ENCODE assay signal across 18 cellular contexts in genomic region chr9:22158275-22158674, GRCh38.
A peak's percentile ranks its signal among the peaks of the same experiment; 100 is the strongest.
DNase-seq lines count a peak whose midpoint lies in the region; ATAC-seq, FAIRE-seq and TF ChIP-seq lines count a peak whose summit lies in the region.
"Had no signal": no experiment of that assay in that cellular context is flagged by ENCODE, and none has a peak within 500 bp of the region (broad histone marks: within the 10 kb centered on the region; RNA-seq: fewer than 3 reads in every experiment).

No MANE protein-coding gene starts in this region.

- intact Hi-C loops in Calu3 (cut with micrococcal nuclease; ENCODE audit: unreplicated experiment) = loop anchor here (5.0 kb wide), 1 partner anchor 54 kb away; no protein-coding TSS in a partner anchor
- intact Hi-C loops in endothelial cell of umbilical vein (cut with micrococcal nuclease) = loop anchor here (1.0 to 2.0 kb wide), 2 partner anchors 53 to 114 kb away; no protein-coding TSS in a partner anchor

- H3K9me3 ChIP-seq in endothelial cell of umbilical vein (replicated peaks; ENCODE audit: control insufficient read depth, insufficient read depth, low read length) = no peaks in the 10 kb centered on the region
- H3K9me3 ChIP-seq: SJSA1, uterus had no signal

- no peak overlapping the region for H3K4me3 Mint-ChIP-seq in Calu3 (ENCODE audit: low read depth, unreplicated experiment)
- H3K4me3 Mint-ChIP-seq: neural progenitor cell; stimulated activated naive CD8-positive, alpha-beta T cell treated with anti-CD3 and anti-CD28 coated beads, Interleukin-15, amount 100 ng/mL, for 72 hours had no signal

- peaks cover 36% of the 10 kb centered on the region for H3K4me1 Mint-ChIP-seq in Calu3 (ENCODE audit: low read depth, unreplicated experiment)
- H3K4me1 Mint-ChIP-seq: neural progenitor cell; stimulated activated naive CD8-positive, alpha-beta T cell treated with anti-CD3 and anti-CD28 coated beads, Interleukin-15, amount 100 ng/mL, for 72 hours had no signal

- FAIRE-seq in RCC 7860 (lab: Jason Lieb, UNC) = no peak
- FAIRE-seq in endothelial cell of umbilical vein (lab: Jason Lieb, UNC) = no peak

- CTCF ChIA-PET in Calu3 (lab: Charles Lee) = interaction anchor here (0.7 to 1.3 kb wide), 3 partner anchors 14 to 121 kb away, joined by 3 to 8 read pairs (median 4); no protein-coding TSS in a partner anchor
- CTCF ChIA-PET in endothelial cell of umbilical vein (lab: Charles Lee) = interaction anchor here (1.2 to 3.2 kb wide), 8 partner anchors 12 to 724 kb away, joined by 3 to 7 read pairs (median 5); no protein-coding TSS in a partner anchor

- dilution Hi-C loops in endothelial cell of umbilical vein (cut with MboI; ENCODE audit: extremely low pct_ligation_motif_present, low sequenced_read_pairs) = no loop called here

- H3K4me2 ChIP-seq in endothelial cell of umbilical vein (ENCODE audit: insufficient read depth, low read length) = peak overlapping the region; percentile 77
- H3K4me2 ChIP-seq: neural progenitor cell had no signal

- no peak for TF ChIP-seq POLR2A in endothelial cell of umbilical vein (IDR thresholded peaks at IDR 0.05; ENCODE audit: low read depth, low read length)

- H3K27ac Mint-ChIP-seq in Calu3 (ENCODE audit: unreplicated experiment) = peak overlapping the region; percentile 86
- H3K27ac Mint-ChIP-seq: neural progenitor cell had no signal

- H3K9me3 Mint-ChIP-seq in Calu3 (ENCODE audit: low read depth, unreplicated experiment) = no peaks in the 10 kb centered on the region
- H3K9me3 Mint-ChIP-seq: neural progenitor cell; stimulated activated naive CD8-positive, alpha-beta T cell treated with anti-CD3 and anti-CD28 coated beads, Interleukin-15, amount 100 ng/mL, for 72 hours had no signal

- H3K27me3 ChIP-seq in endothelial cell of umbilical vein (ENCODE audit: control insufficient read depth in 2 of 2, insufficient read depth in 2 of 2, low read length in 2 of 2) = no peaks in the 10 kb centered on the region
- H3K27me3 ChIP-seq: neural progenitor cell, SJSA1, uterus had no signal

- H3K4me1 ChIP-seq in endothelial cell of umbilical vein (ENCODE audit: control insufficient read depth, extremely low read depth, insufficient read depth, low read length) = peaks cover 29% of the 10 kb centered on the region
- H3K4me1 ChIP-seq: neural progenitor cell had no signal

- no peak overlapping the region for H2AFZ ChIP-seq in endothelial cell of umbilical vein (ENCODE audit: low read depth, low read length)
- H2AFZ ChIP-seq: neural progenitor cell had no signal

- no peaks in the 10 kb centered on the region for H3K79me2 ChIP-seq in endothelial cell of umbilical vein (ENCODE audit: control insufficient read depth, insufficient read depth, low read length)

- H3K27me3 Mint-ChIP-seq in Calu3 (ENCODE audit: unreplicated experiment) = no peaks in the 10 kb centered on the region

- POLR2A ChIA-PET in endothelial cell of umbilical vein (lab: Charles Lee) = interaction anchor here (0.8 kb wide), 1 partner anchor 41 kb away, joined by 4 read pairs; no protein-coding TSS in a partner anchor

- H3K9me1 ChIP-seq in endothelial cell of umbilical vein (replicated peaks; ENCODE audit: control insufficient read depth, extremely low read depth, insufficient read depth, low read length) = no peaks in the 10 kb centered on the region

- no TSS peak for BruUV-seq in Calu3 (replicated peaks; lab: Mats Ljungman, UMichigan)
- TSS peak; percentile 75 for BruUV-seq in endothelial cell of umbilical vein (replicated peaks; lab: Mats Ljungman, UMichigan)

- no peaks in the 10 kb centered on the region for H3K36me3 ChIP-seq in endothelial cell of umbilical vein (ENCODE audit: control insufficient read depth in 2 of 2, extremely low read depth in 1 of 2, insufficient read depth in 2 of 2, low read length in 2 of 2)
- H3K36me3 ChIP-seq: neural progenitor cell, SJSA1, uterus had no signal

- ATAC-seq in omental fat pad (ENCODE audit: low FRiP score) (peak; percentile 41), HG02852 (IDR thresholded peaks at IDR 0.05; ENCODE audit: unreplicated experiment) (no peak), HG03432 (IDR thresholded peaks at IDR 0.05; ENCODE audit: unreplicated experiment) (no peak)
- ATAC-seq: stimulated activated naive CD8-positive, alpha-beta T cell treated with anti-CD3 and anti-CD28 coated beads, Interleukin-15, amount 100 ng/mL, for 72 hours had no signal

- no peaks in the 10 kb centered on the region for H3K36me3 Mint-ChIP-seq in Calu3 (ENCODE audit: insufficient read depth, unreplicated experiment)
- H3K36me3 Mint-ChIP-seq: neural progenitor cell had no signal

- H4K20me1 ChIP-seq in endothelial cell of umbilical vein (replicated peaks; ENCODE audit: control insufficient read depth, extremely low read depth, insufficient read depth, low read length) = no peaks in the 10 kb centered on the region

- peak overlapping the region in 1 of 3 experiments; percentile 46 for H3K4me3 ChIP-seq in endothelial cell of umbilical vein (replicated peaks in 1 of 3; ENCODE audit: insufficient read depth in 1 of 3, low read depth in 1 of 3, low read length in 3 of 3)
- H3K4me3 ChIP-seq: coronary artery, neural progenitor cell, SJSA1, uterus had no signal

- peak overlapping the region; percentile 54 for H3K9ac ChIP-seq in endothelial cell of umbilical vein (replicated peaks; ENCODE audit: extremely low read depth, insufficient read depth, low read length)
- H3K9ac ChIP-seq: neural progenitor cell had no signal

- peak overlapping the region; percentile 84 for H3K27ac ChIP-seq in endothelial cell of umbilical vein (ENCODE audit: insufficient read depth, low read depth, low read length)
- H3K27ac ChIP-seq: neural progenitor cell, SJSA1 had no signal

- no peak for TF ChIP-seq CTCF in Calu3 (IDR thresholded peaks at IDR 0.05; ENCODE audit: unreplicated experiment)
- TF ChIP-seq CTCF in endothelial cell of umbilical vein (IDR thresholded peaks at IDR 0.05; ENCODE audit: extremely low read depth in 1 of 2, insufficient read depth in 1 of 2, low read depth in 1 of 2, low read length in 2 of 2) = no peak
- no peak for TF ChIP-seq CTCF in omental fat pad (IDR thresholded peaks at IDR 0.05)

- no peak for DNase-seq in Calu3
- DNase-seq in RCC 7860 (ENCODE audit: low spot score) = peak; percentile 3
- peak; percentile 63 for DNase-seq in endothelial cell of umbilical vein (ENCODE audit: low read depth, low spot score)
- no peak for DNase-seq in omental fat pad (ENCODE audit: low spot score)
- DNase-seq in epidermal melanocyte (ENCODE audit: insufficient read length, low spot score) = no peak
- DNase-seq in NCI-H2227 (lab: John Stamatoyannopoulos, UW; ENCODE audit: unreplicated experiment) = no peak
- DNase-seq: activated CD4-positive, alpha-beta T cell treated with anti-CD3 and anti-CD28 coated beads for 4 hours; glutamatergic neuron; NCI-H187 treated with DMSO at 0.1 percent for 48 hours; NCI-H510A treated with DMSO at 0.1 percent for 48 hours; retina; stimulated activated naive CD8-positive, alpha-beta T cell treated with anti-CD3 and anti-CD28 coated beads, Interleukin-15, amount 100 ng/mL, for 72 hours had no signal

TF ChIP-seq in endothelial cell of umbilical vein, 7 proteins besides CTCF, POLR2A, EP300 and RAD21:
- TF ChIP-seq GATA2 (IDR thresholded peaks at IDR 0.05; ENCODE audit: insufficient read depth, insufficient read length, low read depth, low read length) (no peak), FOS (IDR thresholded peaks at IDR 0.05; ENCODE audit: borderline replicate concordance, insufficient read depth, low read length) (peak; percentile 64), JUN (IDR thresholded peaks at IDR 0.05; ENCODE audit: borderline replicate concordance, insufficient read depth, insufficient read length, low read depth) (peak; percentile 27)
TF ChIP-seq in endothelial cell of umbilical vein: peak in this region for 2.

Comparison
In these comparisons a context has a peak if more than half of its experiments do, and no peak if none do; other contexts are left out.
1. DNase-seq: peak in RCC 7860 (single experiment) and endothelial cell of umbilical vein (single experiment); none in Calu3 (single experiment), omental fat pad (single experiment), epidermal melanocyte (single experiment) and NCI-H2227 (single experiment).